7 cellular contexts compared by ENCODE assay signal in the genomic region with DNA sequence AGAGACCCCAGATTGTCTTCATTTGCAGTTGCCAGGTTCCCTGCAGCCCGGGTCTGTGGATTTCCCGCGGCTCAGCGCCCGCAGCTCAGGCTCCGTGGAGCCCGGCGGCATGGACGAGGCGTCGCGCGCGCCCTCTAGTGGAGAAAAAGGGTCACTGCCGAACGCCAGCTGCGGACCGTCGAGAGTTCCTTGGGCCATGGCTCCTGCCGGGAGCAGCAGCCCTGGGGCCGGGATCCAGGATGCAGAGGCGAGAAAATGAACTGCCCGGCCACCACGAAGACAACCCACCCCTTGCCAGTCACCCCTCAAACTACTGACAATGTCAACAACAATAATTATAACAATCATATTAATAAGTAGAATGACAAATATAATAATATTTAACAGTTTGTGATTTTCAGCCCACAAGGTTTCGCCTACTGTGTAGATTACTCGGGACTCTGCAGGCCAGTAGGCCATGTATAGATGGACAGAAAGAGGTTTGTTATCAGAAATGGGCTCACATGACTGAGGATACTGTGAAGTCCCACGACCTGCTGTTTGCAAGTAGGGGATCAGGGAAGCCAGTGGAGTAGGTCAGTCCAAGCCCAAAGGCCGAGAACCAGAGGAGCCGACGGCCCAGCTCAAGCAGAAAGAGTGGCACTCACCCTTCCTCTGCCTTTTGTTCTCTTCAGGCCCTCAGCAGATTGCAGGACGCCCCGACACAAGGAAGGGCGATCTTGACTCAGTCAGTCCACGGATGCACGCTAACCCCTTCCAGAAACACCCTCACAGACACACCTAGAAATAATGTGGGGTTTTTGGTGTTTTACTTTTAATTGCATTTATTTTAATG. TPM values are rescaled to one million over a fixed set of nuclear protein-coding genes. Genes with fewer than 3 reads are reported as not detected.
A peak's percentile ranks its signal among the peaks of the same experiment; 100 is the strongest.
DNase-seq lines count a peak whose midpoint lies in the region; ATAC-seq and TF ChIP-seq lines count a peak whose summit lies in the region.

No MANE protein-coding gene starts in this region.

- H3K79me2 ChIP-seq in mesendoderm (ENCODE audit: control insufficient read depth, insufficient read depth, low read length), result no peaks in the 10 kb centered on the region

- no peaks in the 10 kb centered on the region for H3K79me1 ChIP-seq in mesendoderm (ENCODE audit: low read length)

- no peak overlapping the region for H3K23ac ChIP-seq in mesendoderm (ENCODE audit: low read length)

- no peak overlapping the region for H2BK15ac ChIP-seq in mesendoderm (replicated peaks; ENCODE audit: low read depth)

- H3K9ac ChIP-seq in mesendoderm (ENCODE audit: low read length), result no peak overlapping the region

- no peak overlapping the region for H4K5ac ChIP-seq in mesendoderm (ENCODE audit: low read length)

- H3K27ac Mint-ChIP-seq in activated CD8-positive, alpha-beta T cell treated with anti-CD3 and anti-CD28 coated beads for 36 hours, result no peak overlapping the region

- H3K4me1 Mint-ChIP-seq in activated CD8-positive, alpha-beta T cell treated with anti-CD3 and anti-CD28 coated beads for 36 hours (ENCODE audit: low read depth), result peaks cover 3% of the 10 kb centered on the region

- H4K8ac ChIP-seq in mesendoderm (ENCODE audit: low read depth, low read length), result no peak overlapping the region

- no peaks in the 10 kb centered on the region for H3K36me3 ChIP-seq in effector memory CD4-positive, alpha-beta T cell (ENCODE audit: control insufficient read depth, insufficient read depth, low read length)
- no peaks in the 10 kb centered on the region for H3K36me3 ChIP-seq in mesendoderm (ENCODE audit: control insufficient read depth, insufficient read depth, low read length)

- POLR2A ChIA-PET in activated CD8-positive, alpha-beta T cell treated with anti-CD3 and anti-CD28 coated beads for 36 hours (lab: Charles Lee), result interaction anchor here (0.7 kb wide), 1 partner anchor 486 kb away, joined by 3 read pairs; no protein-coding TSS in a partner anchor

- no CpG with 5 or more reads among the region's 35 CpGs for WGBS in mesendoderm (ENCODE audit: extremely low coverage, insufficient coverage, low lambda C conversion rate)

- no peak overlapping the region for H3K18ac ChIP-seq in mesendoderm (ENCODE audit: low read length)

- no peaks in the 10 kb centered on the region for H3K36me3 Mint-ChIP-seq in activated CD8-positive, alpha-beta T cell treated with anti-CD3 and anti-CD28 coated beads for 36 hours (ENCODE audit: low read depth)

- H3K9me3 ChIP-seq in effector memory CD4-positive, alpha-beta T cell (ENCODE audit: control insufficient read depth, low read length), result no peaks in the 10 kb centered on the region

- H3K27ac ChIP-seq in effector memory CD4-positive, alpha-beta T cell (ENCODE audit: insufficient read depth, low read length, poor library complexity, severe bottlenecking), result no peak overlapping the region
- H3K27ac ChIP-seq in mesendoderm (ENCODE audit: low read depth, low read length), result no peak overlapping the region

- ATAC-seq in HG02763 (IDR thresholded peaks at IDR 0.05; ENCODE audit: unreplicated experiment), result peak; percentile 57
- ATAC-seq in activated CD8-positive, alpha-beta T cell treated with anti-CD3 and anti-CD28 coated beads for 36 hours, result peak; percentile 82

- peak; percentile 92 for TF ChIP-seq CTCF in GM12875 (IDR thresholded peaks at IDR 0.05; ENCODE audit: borderline replicate concordance, insufficient read depth, low read depth, low read length)
- TF ChIP-seq CTCF in activated CD8-positive, alpha-beta T cell treated with anti-CD3 and anti-CD28 coated beads for 36 hours (IDR thresholded peaks at IDR 0.05), result peak; percentile 90

- no peak overlapping the region for H3K4me2 ChIP-seq in mesendoderm (ENCODE audit: low read length)

- no peak overlapping the region for H3K4me3 Mint-ChIP-seq in activated CD8-positive, alpha-beta T cell treated with anti-CD3 and anti-CD28 coated beads for 36 hours

- H2AK5ac ChIP-seq in mesendoderm (ENCODE audit: low read length), result no peak overlapping the region

- CTCF ChIA-PET in activated CD8-positive, alpha-beta T cell treated with anti-CD3 and anti-CD28 coated beads for 36 hours (lab: Charles Lee), result interaction anchor here (0.6 to 4.2 kb wide), 37 partner anchors 9 to 380 kb away, joined by 3 to 33 read pairs (median 4); a partner anchor contains a TSS

- no peak overlapping the region for H3K56ac ChIP-seq in mesendoderm (ENCODE audit: low read length)

- DNase-seq in NCI-H69 (lab: John Stamatoyannopoulos, UW) (peak; percentile 69), mesendoderm (peak; percentile 65)
- peak; percentile 67 for DNase-seq in activated CD8-positive, alpha-beta T cell treated with anti-CD3 and anti-CD28 coated beads for 36 hours
- DNase-seq in effector memory CD4-positive, alpha-beta T cell, result peak; percentile 11 to 45 (median 20)
- peak; percentile 32 for DNase-seq in stimulated activated CD8-positive, alpha-beta memory T cell treated with anti-CD3 and anti-CD28 coated beads, Interleukin-15, amount 100 ng/mL, for 1 hour (ENCODE audit: low read depth)

- no peak overlapping the region for H3K4me3 ChIP-seq in GM12875 (ENCODE audit: low read depth, low read length)
- no peak overlapping the region for H3K4me3 ChIP-seq in effector memory CD4-positive, alpha-beta T cell (ENCODE audit: insufficient read depth, low read depth, low read length, poor library complexity, severe bottlenecking)
- no peak overlapping the region for H3K4me3 ChIP-seq in mesendoderm (ENCODE audit: low read length)

- intact Hi-C loops in activated CD8-positive, alpha-beta T cell treated with anti-CD3 and anti-CD28 coated beads for 36 hours (cut with micrococcal nuclease), result loop anchor here (2.0 kb wide), 1 partner anchor 279 kb away; no protein-coding TSS in a partner anchor

- no peaks in the 10 kb centered on the region for H3K9me3 Mint-ChIP-seq in activated CD8-positive, alpha-beta T cell treated with anti-CD3 and anti-CD28 coated beads for 36 hours

- H3K27me3 Mint-ChIP-seq in activated CD8-positive, alpha-beta T cell treated with anti-CD3 and anti-CD28 coated beads for 36 hours, result peaks cover 17% of the 10 kb centered on the region

- H3K4me1 ChIP-seq in effector memory CD4-positive, alpha-beta T cell (ENCODE audit: control insufficient read depth, insufficient read depth, low read length, poor library complexity, severe bottlenecking), result peaks cover 6% of the 10 kb centered on the region
- no peaks in the 10 kb centered on the region for H3K4me1 ChIP-seq in mesendoderm (ENCODE audit: control insufficient read depth, low read depth, low read length)

- H3K4ac ChIP-seq in mesendoderm (ENCODE audit: low read depth, low read length), result no peak overlapping the region

- H2BK120ac ChIP-seq in mesendoderm (ENCODE audit: low read depth, low read length), result no peak overlapping the region

- peaks cover 6% of the 10 kb centered on the region for H3K27me3 ChIP-seq in effector memory CD4-positive, alpha-beta T cell (replicated peaks; ENCODE audit: control insufficient read depth, insufficient read depth, low read length, poor library complexity, severe bottlenecking)
- H3K27me3 ChIP-seq in mesendoderm (ENCODE audit: insufficient read depth, low read length, poor library complexity), result no peaks in the 10 kb centered on the region

- H2BK5ac ChIP-seq in mesendoderm (ENCODE audit: low read length), result no peak overlapping the region

RNA-seq across cellular contexts. Expression of a gene that starts 43.1 kb away (rescaled TPM):
- 10 to 100 TPM; 28.1 to 28.7 TPM for total RNA-seq in activated CD8-positive, alpha-beta T cell treated with anti-CD3 and anti-CD28 coated beads for 36 hours
- 94.2 TPM for polyA plus RNA-seq in mesendoderm (2013, experiment 1 of 2)
- 94.9 TPM for polyA plus RNA-seq in mesendoderm (2013, experiment 2 of 2)
